ENCODE assay signal across 1 cellular context in the genomic region with DNA sequence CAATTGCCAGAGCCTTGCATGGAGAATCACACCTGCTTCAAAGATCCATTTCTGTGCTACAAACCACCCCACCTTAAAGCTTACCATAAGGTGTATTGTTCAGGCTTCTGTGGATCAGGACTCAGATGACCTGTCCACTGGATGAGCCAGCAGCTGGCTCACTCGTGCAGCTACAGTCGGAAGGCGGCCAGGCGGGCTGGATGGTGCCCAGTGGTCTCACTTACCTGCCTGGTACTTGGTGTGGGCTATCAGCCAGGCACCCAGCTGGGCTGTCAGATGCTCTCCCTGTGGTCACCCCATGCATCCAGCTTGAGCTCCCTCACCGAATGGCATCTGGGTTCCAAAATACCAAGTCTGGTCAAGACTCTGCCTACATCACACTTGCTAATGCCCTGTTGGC.
TF ChIP-seq lines count a peak whose summit lies in the region.

No MANE protein-coding gene starts in this region.

TF ChIP-seq in H1, 55 proteins besides CTCF, POLR2A, EP300 and RAD21:
- no peak for TF ChIP-seq PHF8 (conservative IDR thresholded peaks at IDR 0.05; ENCODE audit: low read depth, low read length)
- TF ChIP-seq SRF (IDR thresholded peaks at IDR 0.05; ENCODE audit: low read depth, low read length), result no peak
- TF ChIP-seq KDM5A (IDR thresholded peaks at IDR 0.05; ENCODE audit: low read length), result no peak
- TF ChIP-seq FOSL1 (IDR thresholded peaks at IDR 0.05; ENCODE audit: insufficient read depth, low read depth, low read length), result no peak
- TF ChIP-seq RNF2 (IDR thresholded peaks at IDR 0.05; ENCODE audit: borderline replicate concordance, low read depth, low read length, missing control alignments, poor library complexity, severe bottlenecking), result no peak
- TF ChIP-seq CTBP2 (IDR thresholded peaks at IDR 0.05; ENCODE audit: borderline replicate concordance, insufficient read depth, insufficient read length, low read length), result no peak
- no peak for TF ChIP-seq BCL11A (IDR thresholded peaks at IDR 0.05; ENCODE audit: low read depth in 2 of 2, low read length in 2 of 2)
- TF ChIP-seq HDAC6 (IDR thresholded peaks at IDR 0.05; ENCODE audit: low read depth, low read length), result no peak
- TF ChIP-seq TBP (IDR thresholded peaks at IDR 0.05; ENCODE audit: low read depth, low read length), result no peak
- no peak for TF ChIP-seq POLR2AphosphoS5 (IDR thresholded peaks at IDR 0.05; ENCODE audit: low read depth, low read length)
- TF ChIP-seq BACH1 (IDR thresholded peaks at IDR 0.05; ENCODE audit: low read length), result no peak
- no peak for TF ChIP-seq SP2 (IDR thresholded peaks at IDR 0.05; ENCODE audit: low read length)
- no peak for TF ChIP-seq GABPA (IDR thresholded peaks at IDR 0.05; ENCODE audit: borderline replicate concordance, insufficient read depth, low read length)
- TF ChIP-seq, protein P1, sequence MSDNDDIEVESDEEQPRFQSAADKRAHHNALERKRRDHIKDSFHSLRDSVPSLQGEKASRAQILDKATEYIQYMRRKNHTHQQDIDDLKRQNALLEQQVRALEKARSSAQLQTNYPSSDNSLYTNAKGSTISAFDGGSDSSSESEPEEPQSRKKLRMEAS (IDR thresholded peaks at IDR 0.05), result no peak
TF ChIP-seq in H1: peak in this region for 0.
